In genomic region chr5:67268233-67269011, GRCh38 we compare ENCODE assay signal across 8 cellular contexts.
A peak's percentile ranks its signal among the peaks of the same experiment; 100 is the strongest.
DNase-seq lines count a peak whose midpoint lies in the region; ATAC-seq, FAIRE-seq and TF ChIP-seq lines count a peak whose summit lies in the region.

No MANE protein-coding gene starts in this region.

- no peak for TF ChIP-seq POLR2A in stomach (IDR thresholded peaks at IDR 0.05)

- WGBS in stomach, 5 donors, result 14 to 26% (median 15%) methylated on average over 10 of the region's 10 CpGs

- peak; percentile 26 for DNase-seq in LoVo (ENCODE audit: low spot score)
- peak; percentile 91 for DNase-seq in brain microvascular endothelial cell
- peak; percentile 85 for DNase-seq in kidney
- peak; percentile 69 for DNase-seq in stomach
- no peak for DNase-seq in NOMO-1 treated with DMSO at 0.1 percent for 48 hours (lab: John Stamatoyannopoulos, UW; ENCODE audit: unreplicated experiment)

- TF ChIP-seq EP300 in stomach (IDR thresholded peaks at IDR 0.05), result peak; percentile 55

- H3K4me1 ChIP-seq in kidney (ENCODE audit: control insufficient read depth in 1 of 2, insufficient read depth in 1 of 2, low read depth in 1 of 2, low read length in 2 of 2), result peaks cover 22 to 24% of the 10 kb centered on the region in 2 donors
- peaks cover 23 to 54% (median 42%) of the 10 kb centered on the region in 4 donors for H3K4me1 ChIP-seq in stomach

- peak; percentile 84 for FAIRE-seq in kidney (lab: Jason Lieb, UNC)

- H3K4me3 ChIP-seq in brain microvascular endothelial cell (ENCODE audit: low read depth, low read length), result peak overlapping the region; percentile 26
- peak overlapping the region; percentile 6 to 31 for H3K4me3 ChIP-seq in kidney (ENCODE audit: low read length in 2 of 2)
- peak overlapping the region in 2 of 4 donors; percentile 7 to 25 for H3K4me3 ChIP-seq in stomach

- intact Hi-C loops in kidney (cut with DNase I) (no loop called here), stomach (cut with DNase I; ENCODE audit: low total_unique reads) (no loop called here)

- ATAC-seq in GM21825 (IDR thresholded peaks at IDR 0.05; ENCODE audit: unreplicated experiment) (no peak), HG03280 (IDR thresholded peaks at IDR 0.05; ENCODE audit: unreplicated experiment) (no peak), GM18870 (IDR thresholded peaks at IDR 0.05; ENCODE audit: unreplicated experiment) (no peak)

- H3K27ac ChIP-seq in brain microvascular endothelial cell (peak overlapping the region; percentile 88), kidney (ENCODE audit: low read depth in 2 of 2, low read length in 2 of 2) (peak overlapping the region; percentile 85 to 87), stomach (peak overlapping the region; percentile 84 to 90 (median 88))

- TF ChIP-seq CTCF in brain microvascular endothelial cell (IDR thresholded peaks at IDR 0.05; ENCODE audit: low read depth, low read length, missing control alignments) (no peak), kidney (IDR thresholded peaks at IDR 0.05; ENCODE audit: borderline replicate concordance, extremely low read depth, insufficient read depth) (no peak), stomach (IDR thresholded peaks at IDR 0.05) (no peak)

- H3K27me3 ChIP-seq in brain microvascular endothelial cell (replicated peaks) (no peaks in the 10 kb centered on the region), stomach (no peaks in the 10 kb centered on the region)

- H3K9me3 ChIP-seq in kidney (ENCODE audit: control insufficient read depth in 1 of 2, low read length in 2 of 2) (no peaks in the 10 kb centered on the region), stomach (no peaks in the 10 kb centered on the region)

- H3K36me3 ChIP-seq in brain microvascular endothelial cell (replicated peaks) (no peaks in the 10 kb centered on the region), kidney (ENCODE audit: control insufficient read depth in 1 of 2, insufficient read depth in 2 of 2, low read length in 2 of 2) (no peaks in the 10 kb centered on the region), stomach (no peaks in the 10 kb centered on the region)

- in situ Hi-C loops in brain microvascular endothelial cell (cut with HindIII; ENCODE audit: low pct_ligation_motif_present, low sequenced_read_pairs), result loop anchor here (25.0 kb wide), 1 partner anchor 994 kb away; no protein-coding TSS in a partner anchor

- H3K9ac ChIP-seq in kidney (ENCODE audit: low read length in 2 of 2), result no peak overlapping the region
